Comparison of ENCODE assay signal across 9 cellular contexts in the genomic region with DNA sequence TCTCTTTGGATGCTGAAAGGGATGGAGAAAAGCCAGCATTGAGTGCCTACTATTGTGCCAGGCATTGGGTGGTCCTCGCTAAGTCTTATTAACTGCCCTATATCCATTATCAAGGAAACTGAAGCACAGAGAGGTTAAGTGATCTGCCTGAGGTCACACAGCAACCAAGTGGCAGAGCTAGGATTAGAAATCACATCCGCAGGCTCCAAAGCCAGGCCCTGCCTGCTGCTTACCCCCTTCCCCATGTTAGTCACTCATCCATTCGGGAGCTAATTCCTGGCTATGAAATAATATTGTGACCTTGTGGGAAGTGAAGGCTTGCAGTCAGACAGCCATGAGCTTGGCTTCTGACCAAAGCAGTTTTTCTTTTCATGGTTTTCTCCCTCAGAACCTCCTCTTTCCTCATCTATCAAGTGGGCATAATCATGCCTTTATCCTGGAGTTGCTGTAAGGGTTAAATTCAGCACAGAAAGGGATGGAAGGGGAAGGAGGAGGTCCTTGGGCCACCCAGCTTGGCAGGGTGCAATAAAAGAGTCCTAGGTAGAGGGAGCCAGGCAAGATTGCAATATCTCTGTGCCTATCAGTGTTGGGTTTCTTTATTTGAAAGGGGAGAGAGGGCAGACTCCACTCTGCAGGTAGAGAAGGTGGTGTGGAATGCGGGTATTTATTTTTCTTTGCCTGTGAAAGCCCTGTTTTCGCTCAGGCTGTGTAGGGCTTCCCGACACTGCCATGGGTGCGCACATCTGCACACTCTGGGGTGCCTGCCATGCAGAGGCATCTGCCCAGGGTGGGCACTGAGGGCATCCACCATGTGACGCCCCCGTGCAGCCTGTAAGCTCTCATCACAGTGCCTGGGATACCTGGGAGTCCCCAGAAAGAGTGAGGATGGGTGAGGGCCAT. TPM values are rescaled to one million over a fixed set of nuclear protein-coding genes. Genes with fewer than 3 reads are reported as not detected.
DNase-seq lines count a peak whose midpoint lies in the region; ATAC-seq and TF ChIP-seq lines count a peak whose summit lies in the region.
"Had no signal": no experiment of that assay in that cellular context is flagged by ENCODE, and none has a peak within 500 bp of the region (broad histone marks: within the 10 kb centered on the region; RNA-seq: fewer than 3 reads in every experiment).

No MANE protein-coding gene starts in this region.

- TF ChIP-seq POLR2A in gastroesophageal sphincter (IDR thresholded peaks at IDR 0.05) (no peak), spleen (IDR thresholded peaks at IDR 0.05) (no peak)

- H3K4me1 ChIP-seq in gastroesophageal sphincter (peaks cover 0 to 72% (median 53%) of the 10 kb centered on the region in 3 donors), spleen (peaks cover 41 to 89% (median 73%) of the 10 kb centered on the region in 6 donors)

- DNase-seq in NCI-H2171 treated with DMSO at 0.1 percent for 48 hours (lab: John Stamatoyannopoulos, UW) (peak; percentile 65), NCI-H2171 (lab: John Stamatoyannopoulos, UW) (no peak), SK-N-DZ (ENCODE audit: low spot score) (peak; percentile 58), spleen (no peak), AML-193 (lab: John Stamatoyannopoulos, UW) (no peak), HuH-7.5 (ENCODE audit: low spot score) (no peak)

- H3K36me3 ChIP-seq in gastroesophageal sphincter, result no peaks in the 10 kb centered on the region
- H3K36me3 ChIP-seq in spleen, result no peaks in the 10 kb centered on the region
- H3K36me3 ChIP-seq: BE2C had no signal

- ATAC-seq in gastroesophageal sphincter (no peak), GM19467 (IDR thresholded peaks at IDR 0.05; ENCODE audit: unreplicated experiment) (no peak)

- no peaks in the 10 kb centered on the region for H3K9me3 ChIP-seq in gastroesophageal sphincter
- no peaks in the 10 kb centered on the region for H3K9me3 ChIP-seq in spleen
- H3K9me3 ChIP-seq: BE2C had no signal

- intact Hi-C loops in spleen (cut with DNase I; ENCODE audit: low total_unique reads), result no loop called here

- H3K27ac ChIP-seq in gastroesophageal sphincter (peak overlapping the region in 3 of 4 donors; percentile 90 to 98 (median 97)), spleen (peak overlapping the region in 7 of 8 donors; percentile 91 to 97 (median 96))

- no peak overlapping the region for H3K4me3 ChIP-seq in gastroesophageal sphincter
- no peak overlapping the region for H3K4me3 ChIP-seq in spleen

- 76 to 80% methylated on average over 2 to 3 of the region's 9 CpGs for WGBS in gastroesophageal sphincter (ENCODE audit: low coverage in 1 of 2), 2 donors
- WGBS in spleen, 5 donors, result 66 to 81% (median 78%) methylated on average over 9 of the region's 9 CpGs

- no peak for TF ChIP-seq CTCF in gastroesophageal sphincter (IDR thresholded peaks at IDR 0.05)
- TF ChIP-seq CTCF in spleen (IDR thresholded peaks at IDR 0.05 in 8 of 11, conservative IDR thresholded peaks at IDR 0.05 in 3 of 11), result no peak

- H3K27me3 ChIP-seq in gastroesophageal sphincter, result no peaks in the 10 kb centered on the region
- H3K27me3 ChIP-seq in spleen (replicated peaks in 1 of 7), result no peaks in the 10 kb centered on the region
- H3K27me3 ChIP-seq: BE2C had no signal

- TF ChIP-seq EP300 in gastroesophageal sphincter (IDR thresholded peaks at IDR 0.05), result no peak

RNA-seq across cellular contexts. Expression of a gene that starts 11.3 kb away (rescaled TPM):
- polyA plus RNA-seq in SK-N-DZ (2014; cell fraction: cytosol; rRNA removed), result 18.2 and 22.8 TPM in 2 replicates
- polyA plus RNA-seq in SK-N-DZ (2014; cell fraction: nucleus; rRNA removed), result 38.5 and 70.0 TPM in 2 replicates
- total RNA-seq in gastroesophageal sphincter (10 to 100 TPM; 15.9 to 39.7 (median 28.3) TPM), spleen (10 to 100 TPM; 28.9 to 61.9 (median 40.3) TPM)
- polyA plus RNA-seq in spleen, result 10 to 100 TPM in 1 of 3 donors, 1 to 10 TPM in 2; 5.4 to 19.7 (median 6.1) TPM

Comparison
In these comparisons a context has a peak if more than half of its experiments do, and no peak if none do; other contexts are left out.
1. DNase-seq: peak in NCI-H2171 treated with DMSO at 0.1 percent for 48 hours (single experiment) and SK-N-DZ (single experiment); none in NCI-H2171 (single experiment), spleen (single experiment), AML-193 (0 of 2) and HuH-7.5 (single experiment).